Comparison of ENCODE assay signal across 29 cellular contexts in the genomic region with DNA sequence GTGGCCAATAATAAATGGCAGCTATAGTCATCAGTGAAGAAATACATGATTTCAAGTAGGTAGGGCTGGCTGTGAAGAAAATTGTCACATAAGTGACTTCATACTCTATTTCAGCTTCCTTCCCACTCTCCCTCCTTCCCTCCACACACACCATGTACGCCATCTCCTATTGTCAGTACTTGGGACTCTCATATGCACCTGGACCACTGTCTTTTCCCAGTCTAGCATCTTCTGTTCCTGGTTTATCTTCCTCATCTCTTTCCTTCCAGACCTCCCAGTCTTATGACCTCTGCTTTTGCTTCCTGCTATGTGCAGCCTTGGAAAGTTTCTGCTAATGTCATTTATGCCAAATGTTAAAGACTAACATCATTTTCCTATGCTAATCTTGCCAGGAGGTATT.
"Had no signal": no experiment of that assay in that cellular context is flagged by ENCODE, and none has a peak within 500 bp of the region (broad histone marks: within the 10 kb centered on the region; RNA-seq: fewer than 3 reads in every experiment).

No MANE protein-coding gene starts in this region.

- H3K36me3 ChIP-seq: colonic mucosa, gastrocnemius medialis had no signal

- H3K4me1 Mint-ChIP-seq: endodermal cell had no signal

- FAIRE-seq: colon, endometrium, endothelial cell of umbilical vein, frontal cortex had no signal

- H3K4me1 ChIP-seq: colonic mucosa, esophagus muscularis mucosa, esophagus squamous epithelium, foreskin keratinocyte, gastrocnemius medialis, gastroesophageal sphincter, heart left ventricle, heart right ventricle had no signal

- H3K4me3 Mint-ChIP-seq: dendritic cell treated with granulocyte-macrophage colony-stimulating factor and Interleukin-4, amounts not matched to agents 40 ng/mL and 50 ng/mL, for 4 days; effector memory CD8-positive, alpha-beta T cell; endodermal cell had no signal

- H3K27ac ChIP-seq: colonic mucosa, coronary artery, dorsolateral prefrontal cortex, epithelial cell of prostate, esophagus muscularis mucosa, esophagus squamous epithelium, foreskin keratinocyte, gastrocnemius medialis, gastroesophageal sphincter, heart left ventricle, heart right ventricle had no signal

- ATAC-seq: effector memory CD8-positive, alpha-beta T cell; esophagus mucosa; foreskin keratinocyte; gastrocnemius medialis; gastroesophageal sphincter; heart left ventricle; heart right ventricle had no signal

- H3K4me3 ChIP-seq: colonic mucosa, coronary artery, dorsolateral prefrontal cortex, esophagus muscularis mucosa, esophagus squamous epithelium, gastrocnemius medialis, gastroesophageal sphincter, heart left ventricle, heart right ventricle had no signal

- H3K27me3 ChIP-seq: colonic mucosa, dorsolateral prefrontal cortex, esophagus muscularis mucosa, esophagus squamous epithelium, foreskin keratinocyte, gastrocnemius medialis, gastroesophageal sphincter, heart left ventricle, heart right ventricle had no signal

- H3K27me3 Mint-ChIP-seq: dendritic cell treated with granulocyte-macrophage colony-stimulating factor and Interleukin-4, amounts not matched to agents 40 ng/mL and 50 ng/mL, for 4 days; effector memory CD8-positive, alpha-beta T cell had no signal

- DNase-seq: colonic mucosa; cortex of kidney; dermis blood vessel endothelial cell; dorsolateral prefrontal cortex; effector CD4-positive, alpha-beta T cell; effector CD8-positive, alpha-beta T cell; effector memory CD4-positive, alpha-beta T cell; effector memory CD8-positive, alpha-beta T cell; endodermal cell; erythroblast; esophagus squamous epithelium; foreskin fibroblast; foreskin keratinocyte; foreskin melanocyte; gastrocnemius medialis; glutamatergic neuron; head of caudate nucleus; heart left ventricle; heart right ventricle had no signal

- H3K27ac Mint-ChIP-seq: effector memory CD8-positive, alpha-beta T cell; endodermal cell had no signal

- H3K9me3 ChIP-seq: colonic mucosa, esophagus muscularis mucosa, esophagus squamous epithelium, gastrocnemius medialis, gastroesophageal sphincter had no signal
